ENCODE assay signal across 1 cellular context in the genomic region with DNA sequence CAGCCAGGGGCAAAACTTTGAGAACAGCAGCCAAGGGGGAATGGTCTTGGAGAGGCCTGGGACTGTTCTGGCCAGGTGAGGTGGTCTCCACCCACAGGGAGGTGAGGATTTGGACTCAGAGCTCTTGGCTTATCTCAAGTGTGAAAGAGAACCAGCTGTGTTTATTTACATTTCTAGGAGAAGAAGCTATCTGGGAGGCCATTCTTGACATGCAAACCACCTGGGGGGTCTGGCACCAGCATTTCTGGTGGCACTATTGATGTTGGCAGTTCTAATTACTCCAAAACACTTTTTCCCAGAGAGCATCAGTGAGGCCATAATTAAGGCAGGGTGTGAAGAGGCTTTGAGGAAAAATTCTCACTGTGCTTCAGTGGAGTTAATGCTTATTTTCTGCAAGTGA.
TF ChIP-seq lines count a peak whose summit lies in the region.

No MANE protein-coding gene starts in this region.

TF ChIP-seq in HEK293, 187 proteins besides CTCF, POLR2A, EP300 and RAD21 (continued from another document):
- TF ChIP-seq, protein P1, sequence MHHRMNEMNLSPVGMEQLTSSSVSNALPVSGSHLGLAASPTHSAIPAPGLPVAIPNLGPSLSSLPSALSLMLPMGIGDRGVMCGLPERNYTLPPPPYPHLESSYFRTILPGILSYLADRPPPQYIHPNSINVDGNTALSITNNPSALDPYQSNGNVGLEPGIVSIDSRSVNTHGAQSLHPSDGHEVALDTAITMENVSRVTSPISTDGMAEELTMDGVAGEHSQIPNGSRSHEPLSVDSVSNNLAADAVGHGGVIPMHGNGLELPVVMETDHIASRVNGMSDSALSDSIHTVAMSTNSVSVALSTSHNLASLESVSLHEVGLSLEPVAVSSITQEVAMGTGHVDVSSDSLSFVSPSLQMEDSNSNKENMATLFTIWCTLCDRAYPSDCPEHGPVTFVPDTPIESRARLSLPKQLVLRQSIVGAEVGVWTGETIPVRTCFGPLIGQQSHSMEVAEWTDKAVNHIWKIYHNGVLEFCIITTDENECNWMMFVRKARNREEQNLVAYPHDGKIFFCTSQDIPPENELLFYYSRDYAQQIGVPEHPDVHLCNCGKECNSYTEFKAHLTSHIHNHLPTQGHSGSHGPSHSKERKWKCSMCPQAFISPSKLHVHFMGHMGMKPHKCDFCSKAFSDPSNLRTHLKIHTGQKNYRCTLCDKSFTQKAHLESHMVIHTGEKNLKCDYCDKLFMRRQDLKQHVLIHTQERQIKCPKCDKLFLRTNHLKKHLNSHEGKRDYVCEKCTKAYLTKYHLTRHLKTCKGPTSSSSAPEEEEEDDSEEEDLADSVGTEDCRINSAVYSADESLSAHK (tag by site-specific recombination; IDR thresholded peaks at IDR 0.05), result no peak
- TF ChIP-seq ZNF660 (tag by site-specific recombination; IDR thresholded peaks at IDR 0.05), result no peak
- peak; percentile 50; the same call in 1 of the 2 replicates for TF ChIP-seq FEZF1 (tag by site-specific recombination; IDR thresholded peaks at IDR 0.05)
- peak; percentile 34; the same call in 1 of the 2 replicates for TF ChIP-seq SP7 (tag by site-specific recombination; IDR thresholded peaks at IDR 0.05)
- no peak for TF ChIP-seq ZFP69B (tag by site-specific recombination; IDR thresholded peaks at IDR 0.05)
- no peak for TF ChIP-seq PRDM1 (tag by site-specific recombination; IDR thresholded peaks at IDR 0.05)
- TF ChIP-seq, protein P2, sequence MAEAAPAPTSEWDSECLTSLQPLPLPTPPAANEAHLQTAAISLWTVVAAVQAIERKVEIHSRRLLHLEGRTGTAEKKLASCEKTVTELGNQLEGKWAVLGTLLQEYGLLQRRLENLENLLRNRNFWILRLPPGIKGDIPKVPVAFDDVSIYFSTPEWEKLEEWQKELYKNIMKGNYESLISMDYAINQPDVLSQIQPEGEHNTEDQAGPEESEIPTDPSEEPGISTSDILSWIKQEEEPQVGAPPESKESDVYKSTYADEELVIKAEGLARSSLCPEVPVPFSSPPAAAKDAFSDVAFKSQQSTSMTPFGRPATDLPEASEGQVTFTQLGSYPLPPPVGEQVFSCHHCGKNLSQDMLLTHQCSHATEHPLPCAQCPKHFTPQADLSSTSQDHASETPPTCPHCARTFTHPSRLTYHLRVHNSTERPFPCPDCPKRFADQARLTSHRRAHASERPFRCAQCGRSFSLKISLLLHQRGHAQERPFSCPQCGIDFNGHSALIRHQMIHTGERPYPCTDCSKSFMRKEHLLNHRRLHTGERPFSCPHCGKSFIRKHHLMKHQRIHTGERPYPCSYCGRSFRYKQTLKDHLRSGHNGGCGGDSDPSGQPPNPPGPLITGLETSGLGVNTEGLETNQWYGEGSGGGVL (tag by site-specific recombination; IDR thresholded peaks at IDR 0.05), result peak; percentile 51; the same call in 1 of the 2 replicates
- TF ChIP-seq ZNF292 (tag by site-specific recombination; IDR thresholded peaks at IDR 0.05; ENCODE audit: borderline replicate concordance, low read depth), result no peak
- TF ChIP-seq, protein P3, sequence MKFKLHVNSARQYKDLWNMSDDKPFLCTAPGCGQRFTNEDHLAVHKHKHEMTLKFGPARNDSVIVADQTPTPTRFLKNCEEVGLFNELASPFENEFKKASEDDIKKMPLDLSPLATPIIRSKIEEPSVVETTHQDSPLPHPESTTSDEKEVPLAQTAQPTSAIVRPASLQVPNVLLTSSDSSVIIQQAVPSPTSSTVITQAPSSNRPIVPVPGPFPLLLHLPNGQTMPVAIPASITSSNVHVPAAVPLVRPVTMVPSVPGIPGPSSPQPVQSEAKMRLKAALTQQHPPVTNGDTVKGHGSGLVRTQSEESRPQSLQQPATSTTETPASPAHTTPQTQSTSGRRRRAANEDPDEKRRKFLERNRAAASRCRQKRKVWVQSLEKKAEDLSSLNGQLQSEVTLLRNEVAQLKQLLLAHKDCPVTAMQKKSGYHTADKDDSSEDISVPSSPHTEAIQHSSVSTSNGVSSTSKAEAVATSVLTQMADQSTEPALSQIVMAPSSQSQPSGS (tag by site-specific recombination; IDR thresholded peaks at IDR 0.05; ENCODE audit: low read depth), result no peak
- 0 out of 2 replicates have a peak, but pooled peaks have one; percentile 33 for TF ChIP-seq ZNF366 (tag by site-specific recombination; conservative IDR thresholded peaks at IDR 0.05)
- TF ChIP-seq HIC1 (tag by site-specific recombination; IDR thresholded peaks at IDR 0.05), result no peak
- no peak for TF ChIP-seq ZNF555 (tag by site-specific recombination; conservative IDR thresholded peaks at IDR 0.05)
